ENCODE assay signal across 8 cellular contexts in the genomic region with DNA sequence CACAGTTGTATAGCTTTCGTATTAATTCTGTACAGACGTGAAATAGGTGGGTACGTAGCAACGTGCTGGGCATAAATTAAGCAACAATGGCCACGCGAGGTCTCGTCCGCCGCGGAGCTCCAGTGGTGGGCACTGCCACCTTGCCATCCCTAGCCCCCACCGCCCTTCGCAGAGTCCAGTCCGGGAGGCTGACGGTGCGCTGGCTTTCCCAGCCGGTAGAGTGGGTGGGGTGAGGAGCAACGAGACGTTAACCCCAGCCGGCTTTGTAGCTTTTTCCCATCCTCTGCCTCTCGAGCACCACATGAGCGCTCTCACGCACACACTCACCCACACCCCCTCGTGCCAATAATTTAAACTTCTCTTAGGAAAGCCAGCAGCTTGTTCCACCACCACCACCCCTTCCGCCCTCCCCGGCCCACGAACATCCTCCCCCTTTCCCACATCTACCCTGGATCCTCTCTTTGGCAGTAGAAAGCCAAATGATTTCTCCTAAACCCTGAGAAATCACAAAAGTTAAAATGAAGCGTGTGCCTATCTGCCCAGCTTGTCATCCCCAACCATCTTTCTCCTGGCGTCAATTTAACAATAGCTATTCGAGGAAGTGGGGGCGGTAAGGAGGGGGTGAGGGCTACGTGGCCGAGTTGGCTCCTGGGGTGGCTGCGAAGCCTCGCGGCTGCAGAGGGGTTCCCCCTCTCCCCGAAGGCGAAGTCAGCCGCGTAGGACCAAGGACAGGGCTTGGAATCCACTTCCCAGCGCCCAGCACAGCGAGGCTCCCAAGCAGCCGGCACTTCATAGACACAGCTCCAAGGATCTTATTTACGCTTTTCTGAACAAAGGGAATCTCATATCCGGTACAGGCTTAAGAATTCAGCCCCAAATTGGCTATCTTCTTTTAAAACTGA. TPM values are rescaled to one million over a fixed set of nuclear protein-coding genes. Genes with fewer than 3 reads are reported as not detected.
DNase-seq lines count a peak whose midpoint lies in the region; ATAC-seq and TF ChIP-seq lines count a peak whose summit lies in the region.

No MANE protein-coding gene starts in this region.

- ATAC-seq in SK-N-SH treated with all-trans-retinoic acid at 6 μM for 48 hours: peak; percentile 53
- peak in 2 of 4 donors; percentile 33 to 58 for ATAC-seq in heart left ventricle
- no peak for ATAC-seq in GM18868 (IDR thresholded peaks at IDR 0.05; ENCODE audit: unreplicated experiment)
- ATAC-seq in activated CD8-positive, alpha-beta T cell treated with anti-CD3 and anti-CD28 coated beads for 36 hours: no peak

- H3K4me3 ChIP-seq in heart left ventricle: peak overlapping the region in 8 of 12 donors; percentile 35 to 62 (median 47)

- peaks cover 27% of the 10 kb centered on the region for H3K27me3 Mint-ChIP-seq in progenitor cell of endocrine pancreas
- peaks cover 41% of the 10 kb centered on the region for H3K27me3 Mint-ChIP-seq in activated CD8-positive, alpha-beta T cell treated with anti-CD3 and anti-CD28 coated beads for 36 hours

- H3K9me3 ChIP-seq in heart left ventricle: no peaks in the 10 kb centered on the region

- H3K4me1 Mint-ChIP-seq in progenitor cell of endocrine pancreas (ENCODE audit: low read depth): peaks cover 5% of the 10 kb centered on the region
- peaks cover 4% of the 10 kb centered on the region for H3K4me1 Mint-ChIP-seq in activated CD8-positive, alpha-beta T cell treated with anti-CD3 and anti-CD28 coated beads for 36 hours (ENCODE audit: low read depth)

- H3K27ac Mint-ChIP-seq in progenitor cell of endocrine pancreas: no peak overlapping the region
- H3K27ac Mint-ChIP-seq in activated CD8-positive, alpha-beta T cell treated with anti-CD3 and anti-CD28 coated beads for 36 hours: no peak overlapping the region

- 1 to 4% (median 3%) methylated on average over 39 to 44 of the region's 44 CpGs for WGBS in heart left ventricle, 4 donors

- CTCF ChIA-PET in activated CD8-positive, alpha-beta T cell treated with anti-CD3 and anti-CD28 coated beads for 36 hours (lab: Charles Lee): no interaction called here

- no peak overlapping the region for H3K4me3 Mint-ChIP-seq in progenitor cell of endocrine pancreas (ENCODE audit: low read depth)
- no peak overlapping the region for H3K4me3 Mint-ChIP-seq in activated CD8-positive, alpha-beta T cell treated with anti-CD3 and anti-CD28 coated beads for 36 hours

- peaks cover 0 to 45% (median 13%) of the 10 kb centered on the region in 12 donors for H3K4me1 ChIP-seq in heart left ventricle

- H3K27me3 ChIP-seq in heart left ventricle: peaks cover 45 to 98% (median 85%) of the 10 kb centered on the region in 9 donors

- POLR2A ChIA-PET in activated CD8-positive, alpha-beta T cell treated with anti-CD3 and anti-CD28 coated beads for 36 hours (lab: Charles Lee): no interaction called here

- peak; percentile 7 for DNase-seq in H4 (ENCODE audit: low spot score)
- peak in 1 of 5 donors; percentile 33 for DNase-seq in heart left ventricle
- peak; percentile 38 for DNase-seq in progenitor cell of endocrine pancreas (ENCODE audit: low spot score, unreplicated experiment)
- no peak for DNase-seq in Ammon's horn (ENCODE audit: low spot score)
- DNase-seq in activated CD8-positive, alpha-beta T cell treated with anti-CD3 and anti-CD28 coated beads for 36 hours: no peak
- DNase-seq in amniotic stem cell (lab: John Stamatoyannopoulos, UW): no peak

- no peaks in the 10 kb centered on the region for H3K9me3 Mint-ChIP-seq in progenitor cell of endocrine pancreas (ENCODE audit: low read depth)
- peaks cover 7% of the 10 kb centered on the region for H3K9me3 Mint-ChIP-seq in activated CD8-positive, alpha-beta T cell treated with anti-CD3 and anti-CD28 coated beads for 36 hours

- H3K36me3 ChIP-seq in heart left ventricle: no peaks in the 10 kb centered on the region

- no peaks in the 10 kb centered on the region for H3K36me3 Mint-ChIP-seq in progenitor cell of endocrine pancreas (ENCODE audit: insufficient read depth)
- peaks cover 2% of the 10 kb centered on the region for H3K36me3 Mint-ChIP-seq in activated CD8-positive, alpha-beta T cell treated with anti-CD3 and anti-CD28 coated beads for 36 hours (ENCODE audit: low read depth)

- intact Hi-C loops in heart left ventricle (cut with DNase I): no loop called here
- intact Hi-C loops in activated CD8-positive, alpha-beta T cell treated with anti-CD3 and anti-CD28 coated beads for 36 hours (cut with micrococcal nuclease): no loop called here

- TF ChIP-seq POLR2A in heart left ventricle (IDR thresholded peaks at IDR 0.05): no peak

- H3K27ac ChIP-seq in heart left ventricle: no peak overlapping the region

- no peak for TF ChIP-seq CTCF in heart left ventricle (IDR thresholded peaks at IDR 0.05)
- no peak for TF ChIP-seq CTCF in progenitor cell of endocrine pancreas (IDR thresholded peaks at IDR 0.05; ENCODE audit: unreplicated experiment)
- TF ChIP-seq CTCF in activated CD8-positive, alpha-beta T cell treated with anti-CD3 and anti-CD28 coated beads for 36 hours (IDR thresholded peaks at IDR 0.05): no peak

TF ChIP-seq in SK-N-SH treated with all-trans-retinoic acid at 6 μM for 48 hours, 23 proteins besides CTCF, POLR2A, EP300 and RAD21:
- TF ChIP-seq ZNF70 (CRISPR knock-in tag; IDR thresholded peaks at IDR 0.05) (no peak), SNAI2 (CRISPR knock-in tag; IDR thresholded peaks at IDR 0.05) (no peak), TCF4 (CRISPR knock-in tag; IDR thresholded peaks at IDR 0.05; ENCODE audit: borderline replicate concordance) (no peak), ISL1 (CRISPR knock-in tag; IDR thresholded peaks at IDR 0.05) (no peak), RARB (CRISPR knock-in tag; IDR thresholded peaks at IDR 0.05) (no peak), ESRRG (CRISPR knock-in tag; IDR thresholded peaks at IDR 0.05) (no peak), ZFP3 (CRISPR knock-in tag; IDR thresholded peaks at IDR 0.05) (no peak), ZNF8 (CRISPR knock-in tag; IDR thresholded peaks at IDR 0.05) (no peak)
- TF ChIP-seq, protein P1, sequence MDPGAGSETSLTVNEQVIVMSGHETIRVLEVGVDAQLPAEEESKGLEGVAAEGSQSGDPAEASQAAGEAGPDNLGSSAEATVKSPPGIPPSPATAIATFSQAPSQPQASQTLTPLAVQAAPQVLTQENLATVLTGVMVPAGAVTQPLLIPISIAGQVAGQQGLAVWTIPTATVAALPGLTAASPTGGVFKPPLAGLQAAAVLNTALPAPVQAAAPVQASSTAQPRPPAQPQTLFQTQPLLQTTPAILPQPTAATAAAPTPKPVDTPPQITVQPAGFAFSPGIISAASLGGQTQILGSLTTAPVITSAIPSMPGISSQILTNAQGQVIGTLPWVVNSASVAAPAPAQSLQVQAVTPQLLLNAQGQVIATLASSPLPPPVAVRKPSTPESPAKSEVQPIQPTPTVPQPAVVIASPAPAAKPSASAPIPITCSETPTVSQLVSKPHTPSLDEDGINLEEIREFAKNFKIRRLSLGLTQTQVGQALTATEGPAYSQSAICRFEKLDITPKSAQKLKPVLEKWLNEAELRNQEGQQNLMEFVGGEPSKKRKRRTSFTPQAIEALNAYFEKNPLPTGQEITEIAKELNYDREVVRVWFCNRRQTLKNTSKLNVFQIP (CRISPR knock-in tag; IDR thresholded peaks at IDR 0.05; ENCODE audit: borderline replicate concordance, low read depth): no peak
- TF ChIP-seq, protein P2, sequence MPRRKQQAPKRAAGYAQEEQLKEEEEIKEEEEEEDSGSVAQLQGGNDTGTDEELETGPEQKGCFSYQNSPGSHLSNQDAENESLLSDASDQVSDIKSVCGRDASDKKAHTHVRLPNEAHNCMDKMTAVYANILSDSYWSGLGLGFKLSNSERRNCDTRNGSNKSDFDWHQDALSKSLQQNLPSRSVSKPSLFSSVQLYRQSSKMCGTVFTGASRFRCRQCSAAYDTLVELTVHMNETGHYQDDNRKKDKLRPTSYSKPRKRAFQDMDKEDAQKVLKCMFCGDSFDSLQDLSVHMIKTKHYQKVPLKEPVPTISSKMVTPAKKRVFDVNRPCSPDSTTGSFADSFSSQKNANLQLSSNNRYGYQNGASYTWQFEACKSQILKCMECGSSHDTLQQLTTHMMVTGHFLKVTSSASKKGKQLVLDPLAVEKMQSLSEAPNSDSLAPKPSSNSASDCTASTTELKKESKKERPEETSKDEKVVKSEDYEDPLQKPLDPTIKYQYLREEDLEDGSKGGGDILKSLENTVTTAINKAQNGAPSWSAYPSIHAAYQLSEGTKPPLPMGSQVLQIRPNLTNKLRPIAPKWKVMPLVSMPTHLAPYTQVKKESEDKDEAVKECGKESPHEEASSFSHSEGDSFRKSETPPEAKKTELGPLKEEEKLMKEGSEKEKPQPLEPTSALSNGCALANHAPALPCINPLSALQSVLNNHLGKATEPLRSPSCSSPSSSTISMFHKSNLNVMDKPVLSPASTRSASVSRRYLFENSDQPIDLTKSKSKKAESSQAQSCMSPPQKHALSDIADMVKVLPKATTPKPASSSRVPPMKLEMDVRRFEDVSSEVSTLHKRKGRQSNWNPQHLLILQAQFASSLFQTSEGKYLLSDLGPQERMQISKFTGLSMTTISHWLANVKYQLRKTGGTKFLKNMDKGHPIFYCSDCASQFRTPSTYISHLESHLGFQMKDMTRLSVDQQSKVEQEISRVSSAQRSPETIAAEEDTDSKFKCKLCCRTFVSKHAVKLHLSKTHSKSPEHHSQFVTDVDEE (CRISPR knock-in tag; IDR thresholded peaks at IDR 0.05): no peak
TF ChIP-seq in SK-N-SH treated with all-trans-retinoic acid at 6 μM for 48 hours: peak in this region for 0.

RNA-seq across cellular contexts. Expression of a gene that starts 1.5 kb away (rescaled TPM):
- 6.2 and 35.2 TPM in 2 replicates for total RNA-seq in H4 (2014; rRNA removed; shearing (Covaris generic))
- total RNA-seq in heart left ventricle: under 1 TPM in 5 of 9 donors, not detected in 4; 0.08 to 0.30 (median 0.19) TPM
- polyA plus RNA-seq in heart left ventricle: not detected
- total RNA-seq in progenitor cell of endocrine pancreas: 1.7 and 2.2 TPM in 2 replicates
- total RNA-seq in activated CD8-positive, alpha-beta T cell treated with anti-CD3 and anti-CD28 coated beads for 36 hours: not detected

Comparison
In these comparisons a context has a peak if more than half of its experiments do, and no peak if none do; other contexts are left out.
1. DNase-seq: peak in H4 (single experiment) and progenitor cell of endocrine pancreas (single experiment); none in Ammon's horn (single experiment), activated CD8-positive, alpha-beta T cell treated with anti-CD3 and anti-CD28 coated beads for 36 hours (single experiment) and amniotic stem cell (single experiment).